1 cellular context compared by ENCODE assay signal in genomic region chr17:56792267-56792666, GRCh38.
TF ChIP-seq lines count a peak whose summit lies in the region.

No MANE protein-coding gene starts in this region.

TF ChIP-seq in IMR-90, 13 proteins besides CTCF, POLR2A, EP300 and RAD21:
- TF ChIP-seq SMC3 (IDR thresholded peaks at IDR 0.05; ENCODE audit: low read depth, low read length) (no peak), MAZ (IDR thresholded peaks at IDR 0.05; ENCODE audit: borderline replicate concordance, low read depth, low read length) (no peak), FOS (IDR thresholded peaks at IDR 0.05; ENCODE audit: low read depth, low read length) (no peak), MAFK (IDR thresholded peaks at IDR 0.05; ENCODE audit: low read depth, low read length) (no peak), RCOR1 (IDR thresholded peaks at IDR 0.05; ENCODE audit: insufficient replicate concordance, low read length) (no peak), RFX5 (IDR thresholded peaks at IDR 0.05; ENCODE audit: low read depth, low read length) (no peak), MXI1 (IDR thresholded peaks at IDR 0.05; ENCODE audit: borderline replicate concordance, low read depth, low read length) (no peak), CEBPB (IDR thresholded peaks at IDR 0.05; ENCODE audit: low read depth, low read length) (no peak), NFE2L2 (IDR thresholded peaks at IDR 0.05; ENCODE audit: low read depth, low read length) (no peak), CHD1 (IDR thresholded peaks at IDR 0.05; ENCODE audit: low read depth, low read length) (no peak), BHLHE40 (IDR thresholded peaks at IDR 0.05; ENCODE audit: low read depth, low read length) (no peak)
- TF ChIP-seq, protein P1, sequence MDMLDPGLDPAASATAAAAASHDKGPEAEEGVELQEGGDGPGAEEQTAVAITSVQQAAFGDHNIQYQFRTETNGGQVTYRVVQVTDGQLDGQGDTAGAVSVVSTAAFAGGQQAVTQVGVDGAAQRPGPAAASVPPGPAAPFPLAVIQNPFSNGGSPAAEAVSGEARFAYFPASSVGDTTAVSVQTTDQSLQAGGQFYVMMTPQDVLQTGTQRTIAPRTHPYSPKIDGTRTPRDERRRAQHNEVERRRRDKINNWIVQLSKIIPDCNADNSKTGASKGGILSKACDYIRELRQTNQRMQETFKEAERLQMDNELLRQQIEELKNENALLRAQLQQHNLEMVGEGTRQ (IDR thresholded peaks at IDR 0.05; ENCODE audit: low read depth, low read length) = no peak
- TF ChIP-seq, protein P2, sequence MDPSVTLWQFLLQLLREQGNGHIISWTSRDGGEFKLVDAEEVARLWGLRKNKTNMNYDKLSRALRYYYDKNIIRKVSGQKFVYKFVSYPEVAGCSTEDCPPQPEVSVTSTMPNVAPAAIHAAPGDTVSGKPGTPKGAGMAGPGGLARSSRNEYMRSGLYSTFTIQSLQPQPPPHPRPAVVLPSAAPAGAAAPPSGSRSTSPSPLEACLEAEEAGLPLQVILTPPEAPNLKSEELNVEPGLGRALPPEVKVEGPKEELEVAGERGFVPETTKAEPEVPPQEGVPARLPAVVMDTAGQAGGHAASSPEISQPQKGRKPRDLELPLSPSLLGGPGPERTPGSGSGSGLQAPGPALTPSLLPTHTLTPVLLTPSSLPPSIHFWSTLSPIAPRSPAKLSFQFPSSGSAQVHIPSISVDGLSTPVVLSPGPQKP (IDR thresholded peaks at IDR 0.05; ENCODE audit: borderline replicate concordance, low read depth, low read length) = no peak
